In genomic region chr1:200399860-200400259, GRCh38 we compare ENCODE assay signal across 1 cellular context.
TF ChIP-seq lines count a peak whose summit lies in the region.

No MANE protein-coding gene starts in this region.

TF ChIP-seq in GM23338, 12 proteins besides CTCF, POLR2A, EP300 and RAD21 (continued from another document):
- TF ChIP-seq ZNF462 (CRISPR knock-in tag; IDR thresholded peaks at IDR 0.05) (no peak), STAT1 (IDR thresholded peaks at IDR 0.05; ENCODE audit: unreplicated experiment) (no peak), EZH2phosphoT487 (IDR thresholded peaks at IDR 0.05; ENCODE audit: unreplicated experiment) (no peak), JUNB (IDR thresholded peaks at IDR 0.05; ENCODE audit: unreplicated experiment) (no peak)
